In the genomic region with DNA sequence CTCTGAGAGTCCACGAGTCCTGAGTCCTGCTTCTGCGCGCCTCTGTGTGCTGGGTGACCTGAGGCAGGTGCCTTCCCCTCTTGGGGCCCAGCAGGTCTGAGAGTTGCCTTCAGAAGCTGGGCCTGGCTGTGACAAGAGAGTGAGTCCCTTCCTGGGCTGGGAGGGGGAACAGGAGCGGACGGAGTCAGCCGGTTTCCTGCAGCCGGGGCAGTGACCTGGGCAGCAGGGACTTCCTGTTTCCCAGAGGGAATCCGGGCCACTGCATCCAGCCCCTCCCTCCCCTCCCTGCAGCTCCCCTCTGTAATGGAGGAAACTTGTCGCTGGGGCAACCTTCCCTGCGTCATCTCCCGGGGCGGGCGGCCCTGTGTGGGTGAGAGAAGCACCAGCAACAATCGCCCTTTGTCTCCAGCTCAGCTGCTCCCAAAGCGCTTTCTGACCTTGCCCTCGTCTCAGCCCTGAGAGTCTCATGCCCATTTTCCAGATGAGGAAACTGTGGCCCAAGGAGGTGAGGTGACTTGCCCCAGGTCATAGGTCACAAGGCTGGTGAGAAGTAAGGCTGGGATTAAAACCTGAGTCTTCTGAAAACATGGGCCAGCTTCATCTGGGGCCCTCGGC, we compare ENCODE assay signal across 1 cellular context.
A peak's percentile ranks its signal among the peaks of the same experiment; 100 is the strongest.
TF ChIP-seq lines count a peak whose summit lies in the region.

No MANE protein-coding gene starts in this region.

TF ChIP-seq in HepG2, 621 proteins besides CTCF, POLR2A, EP300 and RAD21 (continued from another document and continues in another):
- TF ChIP-seq, protein P1, sequence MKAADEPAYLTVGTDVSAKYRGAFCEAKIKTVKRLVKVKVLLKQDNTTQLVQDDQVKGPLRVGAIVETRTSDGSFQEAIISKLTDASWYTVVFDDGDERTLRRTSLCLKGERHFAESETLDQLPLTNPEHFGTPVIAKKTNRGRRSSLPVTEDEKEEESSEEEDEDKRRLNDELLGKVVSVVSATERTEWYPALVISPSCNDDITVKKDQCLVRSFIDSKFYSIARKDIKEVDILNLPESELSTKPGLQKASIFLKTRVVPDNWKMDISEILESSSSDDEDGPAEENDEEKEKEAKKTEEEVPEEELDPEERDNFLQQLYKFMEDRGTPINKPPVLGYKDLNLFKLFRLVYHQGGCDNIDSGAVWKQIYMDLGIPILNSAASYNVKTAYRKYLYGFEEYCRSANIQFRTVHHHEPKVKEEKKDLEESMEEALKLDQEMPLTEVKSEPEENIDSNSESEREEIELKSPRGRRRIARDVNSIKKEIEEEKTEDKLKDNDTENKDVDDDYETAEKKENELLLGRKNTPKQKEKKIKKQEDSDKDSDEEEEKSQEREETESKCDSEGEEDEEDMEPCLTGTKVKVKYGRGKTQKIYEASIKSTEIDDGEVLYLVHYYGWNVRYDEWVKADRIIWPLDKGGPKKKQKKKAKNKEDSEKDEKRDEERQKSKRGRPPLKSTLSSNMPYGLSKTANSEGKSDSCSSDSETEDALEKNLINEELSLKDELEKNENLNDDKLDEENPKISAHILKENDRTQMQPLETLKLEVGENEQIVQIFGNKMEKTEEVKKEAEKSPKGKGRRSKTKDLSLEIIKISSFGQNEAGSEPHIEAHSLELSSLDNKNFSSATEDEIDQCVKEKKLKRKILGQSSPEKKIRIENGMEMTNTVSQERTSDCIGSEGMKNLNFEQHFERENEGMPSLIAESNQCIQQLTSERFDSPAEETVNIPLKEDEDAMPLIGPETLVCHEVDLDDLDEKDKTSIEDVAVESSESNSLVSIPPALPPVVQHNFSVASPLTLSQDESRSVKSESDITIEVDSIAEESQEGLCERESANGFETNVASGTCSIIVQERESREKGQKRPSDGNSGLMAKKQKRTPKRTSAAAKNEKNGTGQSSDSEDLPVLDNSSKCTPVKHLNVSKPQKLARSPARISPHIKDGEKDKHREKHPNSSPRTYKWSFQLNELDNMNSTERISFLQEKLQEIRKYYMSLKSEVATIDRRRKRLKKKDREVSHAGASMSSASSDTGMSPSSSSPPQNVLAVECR (CRISPR knock-in tag; IDR thresholded peaks at IDR 0.05; ENCODE audit: borderline replicate concordance): peak; percentile 45; the same call in 1 of the 2 replicates
- TF ChIP-seq SALL2 (CRISPR knock-in tag; IDR thresholded peaks at IDR 0.05) (0 out of 2 replicates have a peak, but pooled peaks have one; percentile 26), HNRNPH1 (optimal IDR thresholded peaks at IDR 0.05; ENCODE audit: low read depth, low read length) (no peak), JDP2 (CRISPR knock-in tag; IDR thresholded peaks at IDR 0.05; ENCODE audit: borderline replicate concordance) (no peak), HOXA5 (CRISPR knock-in tag; IDR thresholded peaks at IDR 0.05) (no peak), GABPB1 (CRISPR knock-in tag; IDR thresholded peaks at IDR 0.05) (peak; percentile 89), PHF20 (CRISPR knock-in tag; IDR thresholded peaks at IDR 0.05) (peak; percentile 52), POLR2G (IDR thresholded peaks at IDR 0.05; ENCODE audit: low read depth, low read length) (peak; percentile 69), PRMT3 (CRISPR knock-in tag; IDR thresholded peaks at IDR 0.05; ENCODE audit: borderline replicate concordance, low read depth) (no peak), NR2C2 (CRISPR knock-in tag; IDR thresholded peaks at IDR 0.05; ENCODE audit: borderline replicate concordance) (peak; percentile 74), PCBP2 (optimal IDR thresholded peaks at IDR 0.05; ENCODE audit: low read depth, low read length, poor library complexity, severe bottlenecking) (no peak), CBX1 (IDR thresholded peaks at IDR 0.05; ENCODE audit: low read depth) (peak; percentile 75), GLI4 (CRISPR knock-in tag; IDR thresholded peaks at IDR 0.05; ENCODE audit: borderline replicate concordance) (no peak), ZNF34 (CRISPR knock-in tag; IDR thresholded peaks at IDR 0.05; ENCODE audit: borderline replicate concordance) (no peak), CBX5 (CRISPR knock-in tag; IDR thresholded peaks at IDR 0.05; ENCODE audit: borderline replicate concordance) (no peak; the same call in 1 of the 2 replicates), CHD4 (IDR thresholded peaks at IDR 0.05; ENCODE audit: borderline replicate concordance, low read length) (peak; percentile 97), DPF2 (CRISPR knock-in tag; IDR thresholded peaks at IDR 0.05; ENCODE audit: borderline replicate concordance, low read depth) (no peak), ZBTB7A (CRISPR knock-in tag; IDR thresholded peaks at IDR 0.05) (no peak), MIXL1 (CRISPR knock-in tag; IDR thresholded peaks at IDR 0.05) (no peak), GATAD2A (CRISPR knock-in tag; IDR thresholded peaks at IDR 0.05) (peak; percentile 66), ZNF282 (IDR thresholded peaks at IDR 0.05; ENCODE audit: partially characterized antibody) (no peak), DR1 (CRISPR knock-in tag; IDR thresholded peaks at IDR 0.05) (0 out of 2 replicates have a peak, but pooled peaks have one; percentile 43), CCAR2 (optimal IDR thresholded peaks at IDR 0.05; ENCODE audit: low read depth, low read length) (no peak), PHB2 (IDR thresholded peaks at IDR 0.05; ENCODE audit: partially characterized antibody) (no peak), ZNF598 (CRISPR knock-in tag; IDR thresholded peaks at IDR 0.05; ENCODE audit: borderline replicate concordance) (no peak), SP2 (CRISPR knock-in tag; IDR thresholded peaks at IDR 0.05) (no peak), FOXK1 (CRISPR knock-in tag; IDR thresholded peaks at IDR 0.05; ENCODE audit: borderline replicate concordance, low read depth) (peak; percentile 37; the same call in 1 of the 2 replicates), ZNF839 (CRISPR knock-in tag; IDR thresholded peaks at IDR 0.05; ENCODE audit: borderline replicate concordance) (no peak)
- TF ChIP-seq, protein P2, sequence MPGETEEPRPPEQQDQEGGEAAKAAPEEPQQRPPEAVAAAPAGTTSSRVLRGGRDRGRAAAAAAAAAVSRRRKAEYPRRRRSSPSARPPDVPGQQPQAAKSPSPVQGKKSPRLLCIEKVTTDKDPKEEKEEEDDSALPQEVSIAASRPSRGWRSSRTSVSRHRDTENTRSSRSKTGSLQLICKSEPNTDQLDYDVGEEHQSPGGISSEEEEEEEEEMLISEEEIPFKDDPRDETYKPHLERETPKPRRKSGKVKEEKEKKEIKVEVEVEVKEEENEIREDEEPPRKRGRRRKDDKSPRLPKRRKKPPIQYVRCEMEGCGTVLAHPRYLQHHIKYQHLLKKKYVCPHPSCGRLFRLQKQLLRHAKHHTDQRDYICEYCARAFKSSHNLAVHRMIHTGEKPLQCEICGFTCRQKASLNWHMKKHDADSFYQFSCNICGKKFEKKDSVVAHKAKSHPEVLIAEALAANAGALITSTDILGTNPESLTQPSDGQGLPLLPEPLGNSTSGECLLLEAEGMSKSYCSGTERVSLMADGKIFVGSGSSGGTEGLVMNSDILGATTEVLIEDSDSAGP (CRISPR knock-in tag; IDR thresholded peaks at IDR 0.05; ENCODE audit: borderline replicate concordance): 0 out of 2 replicates have a peak, but pooled peaks have one; percentile 30
- TF ChIP-seq, protein P3, sequence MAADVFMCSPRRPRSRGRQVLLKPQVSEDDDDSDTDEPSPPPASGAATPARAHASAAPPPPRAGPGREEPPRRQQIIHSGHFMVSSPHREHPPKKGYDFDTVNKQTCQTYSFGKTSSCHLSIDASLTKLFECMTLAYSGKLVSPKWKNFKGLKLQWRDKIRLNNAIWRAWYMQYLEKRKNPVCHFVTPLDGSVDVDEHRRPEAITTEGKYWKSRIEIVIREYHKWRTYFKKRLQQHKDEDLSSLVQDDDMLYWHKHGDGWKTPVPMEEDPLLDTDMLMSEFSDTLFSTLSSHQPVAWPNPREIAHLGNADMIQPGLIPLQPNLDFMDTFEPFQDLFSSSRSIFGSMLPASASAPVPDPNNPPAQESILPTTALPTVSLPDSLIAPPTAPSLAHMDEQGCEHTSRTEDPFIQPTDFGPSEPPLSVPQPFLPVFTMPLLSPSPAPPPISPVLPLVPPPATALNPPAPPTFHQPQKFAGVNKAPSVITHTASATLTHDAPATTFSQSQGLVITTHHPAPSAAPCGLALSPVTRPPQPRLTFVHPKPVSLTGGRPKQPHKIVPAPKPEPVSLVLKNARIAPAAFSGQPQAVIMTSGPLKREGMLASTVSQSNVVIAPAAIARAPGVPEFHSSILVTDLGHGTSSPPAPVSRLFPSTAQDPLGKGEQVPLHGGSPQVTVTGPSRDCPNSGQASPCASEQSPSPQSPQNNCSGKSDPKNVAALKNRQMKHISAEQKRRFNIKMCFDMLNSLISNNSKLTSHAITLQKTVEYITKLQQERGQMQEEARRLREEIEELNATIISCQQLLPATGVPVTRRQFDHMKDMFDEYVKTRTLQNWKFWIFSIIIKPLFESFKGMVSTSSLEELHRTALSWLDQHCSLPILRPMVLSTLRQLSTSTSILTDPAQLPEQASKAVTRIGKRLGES (CRISPR knock-in tag; IDR thresholded peaks at IDR 0.05; ENCODE audit: borderline replicate concordance): no peak
- TF ChIP-seq, protein P4, sequence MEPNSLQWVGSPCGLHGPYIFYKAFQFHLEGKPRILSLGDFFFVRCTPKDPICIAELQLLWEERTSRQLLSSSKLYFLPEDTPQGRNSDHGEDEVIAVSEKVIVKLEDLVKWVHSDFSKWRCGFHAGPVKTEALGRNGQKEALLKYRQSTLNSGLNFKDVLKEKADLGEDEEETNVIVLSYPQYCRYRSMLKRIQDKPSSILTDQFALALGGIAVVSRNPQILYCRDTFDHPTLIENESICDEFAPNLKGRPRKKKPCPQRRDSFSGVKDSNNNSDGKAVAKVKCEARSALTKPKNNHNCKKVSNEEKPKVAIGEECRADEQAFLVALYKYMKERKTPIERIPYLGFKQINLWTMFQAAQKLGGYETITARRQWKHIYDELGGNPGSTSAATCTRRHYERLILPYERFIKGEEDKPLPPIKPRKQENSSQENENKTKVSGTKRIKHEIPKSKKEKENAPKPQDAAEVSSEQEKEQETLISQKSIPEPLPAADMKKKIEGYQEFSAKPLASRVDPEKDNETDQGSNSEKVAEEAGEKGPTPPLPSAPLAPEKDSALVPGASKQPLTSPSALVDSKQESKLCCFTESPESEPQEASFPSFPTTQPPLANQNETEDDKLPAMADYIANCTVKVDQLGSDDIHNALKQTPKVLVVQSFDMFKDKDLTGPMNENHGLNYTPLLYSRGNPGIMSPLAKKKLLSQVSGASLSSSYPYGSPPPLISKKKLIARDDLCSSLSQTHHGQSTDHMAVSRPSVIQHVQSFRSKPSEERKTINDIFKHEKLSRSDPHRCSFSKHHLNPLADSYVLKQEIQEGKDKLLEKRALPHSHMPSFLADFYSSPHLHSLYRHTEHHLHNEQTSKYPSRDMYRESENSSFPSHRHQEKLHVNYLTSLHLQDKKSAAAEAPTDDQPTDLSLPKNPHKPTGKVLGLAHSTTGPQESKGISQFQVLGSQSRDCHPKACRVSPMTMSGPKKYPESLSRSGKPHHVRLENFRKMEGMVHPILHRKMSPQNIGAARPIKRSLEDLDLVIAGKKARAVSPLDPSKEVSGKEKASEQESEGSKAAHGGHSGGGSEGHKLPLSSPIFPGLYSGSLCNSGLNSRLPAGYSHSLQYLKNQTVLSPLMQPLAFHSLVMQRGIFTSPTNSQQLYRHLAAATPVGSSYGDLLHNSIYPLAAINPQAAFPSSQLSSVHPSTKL (CRISPR knock-in tag; IDR thresholded peaks at IDR 0.05): peak; percentile 59
- TF ChIP-seq, protein P5, sequence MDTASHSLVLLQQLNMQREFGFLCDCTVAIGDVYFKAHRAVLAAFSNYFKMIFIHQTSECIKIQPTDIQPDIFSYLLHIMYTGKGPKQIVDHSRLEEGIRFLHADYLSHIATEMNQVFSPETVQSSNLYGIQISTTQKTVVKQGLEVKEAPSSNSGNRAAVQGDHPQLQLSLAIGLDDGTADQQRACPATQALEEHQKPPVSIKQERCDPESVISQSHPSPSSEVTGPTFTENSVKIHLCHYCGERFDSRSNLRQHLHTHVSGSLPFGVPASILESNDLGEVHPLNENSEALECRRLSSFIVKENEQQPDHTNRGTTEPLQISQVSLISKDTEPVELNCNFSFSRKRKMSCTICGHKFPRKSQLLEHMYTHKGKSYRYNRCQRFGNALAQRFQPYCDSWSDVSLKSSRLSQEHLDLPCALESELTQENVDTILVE (CRISPR knock-in tag; IDR thresholded peaks at IDR 0.05): 0 out of 2 replicates have a peak, but pooled peaks have one; percentile 25
- TF ChIP-seq, protein P6, sequence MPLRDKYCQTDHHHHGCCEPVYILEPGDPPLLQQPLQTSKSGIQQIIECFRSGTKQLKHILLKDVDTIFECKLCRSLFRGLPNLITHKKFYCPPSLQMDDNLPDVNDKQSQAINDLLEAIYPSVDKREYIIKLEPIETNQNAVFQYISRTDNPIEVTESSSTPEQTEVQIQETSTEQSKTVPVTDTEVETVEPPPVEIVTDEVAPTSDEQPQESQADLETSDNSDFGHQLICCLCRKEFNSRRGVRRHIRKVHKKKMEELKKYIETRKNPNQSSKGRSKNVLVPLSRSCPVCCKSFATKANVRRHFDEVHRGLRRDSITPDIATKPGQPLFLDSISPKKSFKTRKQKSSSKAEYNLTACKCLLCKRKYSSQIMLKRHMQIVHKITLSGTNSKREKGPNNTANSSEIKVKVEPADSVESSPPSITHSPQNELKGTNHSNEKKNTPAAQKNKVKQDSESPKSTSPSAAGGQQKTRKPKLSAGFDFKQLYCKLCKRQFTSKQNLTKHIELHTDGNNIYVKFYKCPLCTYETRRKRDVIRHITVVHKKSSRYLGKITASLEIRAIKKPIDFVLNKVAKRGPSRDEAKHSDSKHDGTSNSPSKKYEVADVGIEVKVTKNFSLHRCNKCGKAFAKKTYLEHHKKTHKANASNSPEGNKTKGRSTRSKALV (CRISPR knock-in tag; IDR thresholded peaks at IDR 0.05): no peak
- TF ChIP-seq, protein P7, sequence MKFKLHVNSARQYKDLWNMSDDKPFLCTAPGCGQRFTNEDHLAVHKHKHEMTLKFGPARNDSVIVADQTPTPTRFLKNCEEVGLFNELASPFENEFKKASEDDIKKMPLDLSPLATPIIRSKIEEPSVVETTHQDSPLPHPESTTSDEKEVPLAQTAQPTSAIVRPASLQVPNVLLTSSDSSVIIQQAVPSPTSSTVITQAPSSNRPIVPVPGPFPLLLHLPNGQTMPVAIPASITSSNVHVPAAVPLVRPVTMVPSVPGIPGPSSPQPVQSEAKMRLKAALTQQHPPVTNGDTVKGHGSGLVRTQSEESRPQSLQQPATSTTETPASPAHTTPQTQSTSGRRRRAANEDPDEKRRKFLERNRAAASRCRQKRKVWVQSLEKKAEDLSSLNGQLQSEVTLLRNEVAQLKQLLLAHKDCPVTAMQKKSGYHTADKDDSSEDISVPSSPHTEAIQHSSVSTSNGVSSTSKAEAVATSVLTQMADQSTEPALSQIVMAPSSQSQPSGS (CRISPR knock-in tag; IDR thresholded peaks at IDR 0.05): 0 out of 2 replicates have a peak, but pooled peaks have one; percentile 14
- TF ChIP-seq, protein P8, sequence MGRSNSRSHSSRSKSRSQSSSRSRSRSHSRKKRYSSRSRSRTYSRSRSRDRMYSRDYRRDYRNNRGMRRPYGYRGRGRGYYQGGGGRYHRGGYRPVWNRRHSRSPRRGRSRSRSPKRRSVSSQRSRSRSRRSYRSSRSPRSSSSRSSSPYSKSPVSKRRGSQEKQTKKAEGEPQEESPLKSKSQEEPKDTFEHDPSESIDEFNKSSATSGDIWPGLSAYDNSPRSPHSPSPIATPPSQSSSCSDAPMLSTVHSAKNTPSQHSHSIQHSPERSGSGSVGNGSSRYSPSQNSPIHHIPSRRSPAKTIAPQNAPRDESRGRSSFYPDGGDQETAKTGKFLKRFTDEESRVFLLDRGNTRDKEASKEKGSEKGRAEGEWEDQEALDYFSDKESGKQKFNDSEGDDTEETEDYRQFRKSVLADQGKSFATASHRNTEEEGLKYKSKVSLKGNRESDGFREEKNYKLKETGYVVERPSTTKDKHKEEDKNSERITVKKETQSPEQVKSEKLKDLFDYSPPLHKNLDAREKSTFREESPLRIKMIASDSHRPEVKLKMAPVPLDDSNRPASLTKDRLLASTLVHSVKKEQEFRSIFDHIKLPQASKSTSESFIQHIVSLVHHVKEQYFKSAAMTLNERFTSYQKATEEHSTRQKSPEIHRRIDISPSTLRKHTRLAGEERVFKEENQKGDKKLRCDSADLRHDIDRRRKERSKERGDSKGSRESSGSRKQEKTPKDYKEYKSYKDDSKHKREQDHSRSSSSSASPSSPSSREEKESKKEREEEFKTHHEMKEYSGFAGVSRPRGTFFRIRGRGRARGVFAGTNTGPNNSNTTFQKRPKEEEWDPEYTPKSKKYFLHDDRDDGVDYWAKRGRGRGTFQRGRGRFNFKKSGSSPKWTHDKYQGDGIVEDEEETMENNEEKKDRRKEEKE (IDR thresholded peaks at IDR 0.05): no peak
